Comparison of ENCODE assay signal across 11 cellular contexts in genomic region chr10:14578060-14578952, GRCh38.
DNase-seq lines count a peak whose midpoint lies in the region; ATAC-seq and TF ChIP-seq lines count a peak whose summit lies in the region.
"Had no signal": no experiment of that assay in that cellular context is flagged by ENCODE, and none has a peak within 500 bp of the region (broad histone marks: within the 10 kb centered on the region; RNA-seq: fewer than 3 reads in every experiment).

No MANE protein-coding gene starts in this region.

- H3K27ac Mint-ChIP-seq in T-helper 2 cell treated with Interferon-gamma antibody and Interleukin-4, amounts not matched to agents 5 μg/mL and 100 μg/mL, for 36 hours, result no peak overlapping the region
- no peak overlapping the region for H3K27ac Mint-ChIP-seq in glutamatergic neuron (ENCODE audit: unreplicated experiment)

- H3K27me3 ChIP-seq in right lobe of liver, result no peaks in the 10 kb centered on the region
- H3K27me3 ChIP-seq: BLaER1 had no signal

- ATAC-seq in Right ventricle myocardium inferior, result peak; percentile 77
- peak; percentile 59 to 77 (median 70) for ATAC-seq in right lobe of liver
- no peak for ATAC-seq in GM21390 (IDR thresholded peaks at IDR 0.05; ENCODE audit: unreplicated experiment)

- POLR2A ChIA-PET in RWPE1 (lab: Yijun Ruan, JAX; ENCODE audit: low non-redundant PET), result no interaction called here

- H3K27ac ChIP-seq in right lobe of liver (peak overlapping the region; percentile 77 to 97 (median 96)), RWPE1 (no peak overlapping the region)
- H3K27ac ChIP-seq: BLaER1 had no signal

- CTCF ChIA-PET in RWPE1 (lab: Yijun Ruan, JAX), result interaction anchor here (0.6 to 0.7 kb wide), 2 partner anchors 203 to 269 kb away, joined by 3 to 5 read pairs; no protein-coding TSS in a partner anchor

- intact Hi-C loops in Right ventricle myocardium inferior (cut with DNase I) (no loop called here), cardiac septum (cut with DNase I) (no loop called here), right lobe of liver (cut with DNase I) (no loop called here)

- H3K4me1 Mint-ChIP-seq in T-helper 2 cell treated with Interferon-gamma antibody and Interleukin-4, amounts not matched to agents 5 μg/mL and 100 μg/mL, for 36 hours (ENCODE audit: low read depth), result peaks cover 40% of the 10 kb centered on the region
- peaks cover 11% of the 10 kb centered on the region for H3K4me1 Mint-ChIP-seq in glutamatergic neuron (ENCODE audit: low read depth, unreplicated experiment)

- no peak overlapping the region for H3K4me3 Mint-ChIP-seq in T-helper 2 cell treated with Interferon-gamma antibody and Interleukin-4, amounts not matched to agents 5 μg/mL and 100 μg/mL, for 36 hours
- H3K4me3 Mint-ChIP-seq in glutamatergic neuron (ENCODE audit: unreplicated experiment), result no peak overlapping the region

- H3K36me3 ChIP-seq in right lobe of liver, result no peaks in the 10 kb centered on the region

- H3K4me3 ChIP-seq in choroid plexus epithelial cell (ENCODE audit: low read depth, low read length) (peak overlapping the region; percentile 50), right lobe of liver (peak overlapping the region in 2 of 3 donors; percentile 14 to 16)
- H3K4me3 ChIP-seq: BLaER1 had no signal

- H3K27me3 Mint-ChIP-seq in T-helper 2 cell treated with Interferon-gamma antibody and Interleukin-4, amounts not matched to agents 5 μg/mL and 100 μg/mL, for 36 hours (ENCODE audit: low read depth), result no peaks in the 10 kb centered on the region
- peaks cover 2% of the 10 kb centered on the region for H3K27me3 Mint-ChIP-seq in glutamatergic neuron (ENCODE audit: unreplicated experiment)

- H3K9me3 Mint-ChIP-seq in T-helper 2 cell treated with Interferon-gamma antibody and Interleukin-4, amounts not matched to agents 5 μg/mL and 100 μg/mL, for 36 hours, result no peaks in the 10 kb centered on the region
- H3K9me3 Mint-ChIP-seq in glutamatergic neuron (ENCODE audit: unreplicated experiment), result no peaks in the 10 kb centered on the region

- peaks cover 0 to 48% (median 11%) of the 10 kb centered on the region in 4 donors for H3K4me1 ChIP-seq in right lobe of liver

- H3K36me3 Mint-ChIP-seq in T-helper 2 cell treated with Interferon-gamma antibody and Interleukin-4, amounts not matched to agents 5 μg/mL and 100 μg/mL, for 36 hours (ENCODE audit: low read depth), result peaks cover 49% of the 10 kb centered on the region
- H3K36me3 Mint-ChIP-seq in glutamatergic neuron (ENCODE audit: unreplicated experiment), result no peaks in the 10 kb centered on the region

- no peaks in the 10 kb centered on the region for H3K9me3 ChIP-seq in right lobe of liver

- DNase-seq in Right ventricle myocardium inferior (ENCODE audit: missing footprints) (no peak), cardiac septum (ENCODE audit: low spot score) (no peak), choroid plexus epithelial cell (ENCODE audit: low read depth) (peak; percentile 55), right lobe of liver (no peak), RWPE1 (ENCODE audit: low spot score) (no peak), glutamatergic neuron (no peak)
- DNase-seq in T-helper 2 cell treated with Interferon-gamma antibody and Interleukin-4, amounts not matched to agents 5 μg/mL and 100 μg/mL, for 36 hours (ENCODE audit: low spot score), result no peak
- DNase-seq: NCI-H510A; stimulated activated CD4-positive, alpha-beta T cell treated with anti-CD3 and anti-CD28 coated beads, Interleukin-15, amount 100 ng/mL, for 24 hours had no signal

- 20% methylated on average over 15 of the region's 18 CpGs for WGBS in right lobe of liver (ENCODE audit: insufficient coverage, low coverage, low lambda C conversion rate, missing lambda C conversion rate)

- TF ChIP-seq CTCF in choroid plexus epithelial cell (conservative IDR thresholded peaks at IDR 0.05; ENCODE audit: low read depth, low read length) (no peak), right lobe of liver (IDR thresholded peaks at IDR 0.05) (no peak), RWPE1 (conservative IDR thresholded peaks at IDR 0.05; ENCODE audit: low read depth) (no peak), glutamatergic neuron (IDR thresholded peaks at IDR 0.05; ENCODE audit: partially characterized antibody, unreplicated experiment) (no peak)

- peak; percentile 26 for TF ChIP-seq POLR2A in right lobe of liver (IDR thresholded peaks at IDR 0.05)
